ENCODE assay signal across 9 cellular contexts in genomic region chr4:18057821-18058533, GRCh38. TPM values are rescaled to one million over a fixed set of nuclear protein-coding genes. Genes with fewer than 3 reads are reported as not detected.
DNase-seq lines count a peak whose midpoint lies in the region; ATAC-seq and TF ChIP-seq lines count a peak whose summit lies in the region.
"Had no signal": no experiment of that assay in that cellular context is flagged by ENCODE, and none has a peak within 500 bp of the region (broad histone marks: within the 10 kb centered on the region; RNA-seq: fewer than 3 reads in every experiment).

No MANE protein-coding gene starts in this region.

- in situ Hi-C loops in GM13977 (cut with MboI; ENCODE audit: low pct_unique_long_range_greater_than_20kb, low sequenced_read_pairs, unreplicated experiment) = no loop called here

- no peaks in the 10 kb centered on the region for H3K27me3 ChIP-seq in sigmoid colon

- TF ChIP-seq EP300 in sigmoid colon (IDR thresholded peaks at IDR 0.05) = no peak

- intact Hi-C loops in activated T-helper 1 cell treated with anti-CD3 and anti-CD28 coated beads, Interleukin-12 subunit alpha, Interleukin-12 subunit beta, Interleukin-2, Interleukin-4 antibody, amounts not matched to agents 30 ng/mL and 10 ng/mL and 1 ng/mL, durations not matched to agents 14 hours and 24 hours and 36 hours (cut with micrococcal nuclease) = loop anchor here (1.0 to 2.0 kb wide), 3 partner anchors 36 to 721 kb away; partner anchors contain the start of genes DCAF16 and NCAPG
- intact Hi-C loops in Right ventricle myocardium inferior (cut with DNase I) (no loop called here), sigmoid colon (cut with DNase I) (no loop called here)

- peaks cover 19% of the 10 kb centered on the region for H3K4me1 Mint-ChIP-seq in activated T-helper 1 cell treated with anti-CD3 and anti-CD28 coated beads, Interleukin-12 subunit alpha, Interleukin-12 subunit beta, Interleukin-2, Interleukin-4 antibody, amounts not matched to agents 30 ng/mL and 10 ng/mL and 1 ng/mL, durations not matched to agents 14 hours and 24 hours and 36 hours (ENCODE audit: low read depth)

- 75 to 92% methylated on average over 2 of the region's 2 CpGs for WGBS in sigmoid colon, 2 donors

- H3K9me3 ChIP-seq in sigmoid colon = no peaks in the 10 kb centered on the region

- peak; percentile 44 for ATAC-seq in GM19397 (IDR thresholded peaks at IDR 0.05; ENCODE audit: unreplicated experiment)
- ATAC-seq in HG02973 (IDR thresholded peaks at IDR 0.05; ENCODE audit: unreplicated experiment) = peak; percentile 86
- no peak for ATAC-seq in Right ventricle myocardium inferior

- H3K36me3 Mint-ChIP-seq in activated T-helper 1 cell treated with anti-CD3 and anti-CD28 coated beads, Interleukin-12 subunit alpha, Interleukin-12 subunit beta, Interleukin-2, Interleukin-4 antibody, amounts not matched to agents 30 ng/mL and 10 ng/mL and 1 ng/mL, durations not matched to agents 14 hours and 24 hours and 36 hours (ENCODE audit: low read depth) = peaks cover 3% of the 10 kb centered on the region

- H3K27me3 Mint-ChIP-seq in activated T-helper 1 cell treated with anti-CD3 and anti-CD28 coated beads, Interleukin-12 subunit alpha, Interleukin-12 subunit beta, Interleukin-2, Interleukin-4 antibody, amounts not matched to agents 30 ng/mL and 10 ng/mL and 1 ng/mL, durations not matched to agents 14 hours and 24 hours and 36 hours (ENCODE audit: insufficient read depth) = peaks cover 38% of the 10 kb centered on the region

- H3K4me3 ChIP-seq in sigmoid colon = peak overlapping the region in 1 of 4 donors; percentile 7

- no peaks in the 10 kb centered on the region for H3K4me1 ChIP-seq in sigmoid colon

- H3K27ac ChIP-seq in sigmoid colon = no peak overlapping the region

- peak overlapping the region; percentile 2 for H3K4me3 Mint-ChIP-seq in activated T-helper 1 cell treated with anti-CD3 and anti-CD28 coated beads, Interleukin-12 subunit alpha, Interleukin-12 subunit beta, Interleukin-2, Interleukin-4 antibody, amounts not matched to agents 30 ng/mL and 10 ng/mL and 1 ng/mL, durations not matched to agents 14 hours and 24 hours and 36 hours

- H3K36me3 ChIP-seq in sigmoid colon = no peaks in the 10 kb centered on the region

- H3K9me3 Mint-ChIP-seq in activated T-helper 1 cell treated with anti-CD3 and anti-CD28 coated beads, Interleukin-12 subunit alpha, Interleukin-12 subunit beta, Interleukin-2, Interleukin-4 antibody, amounts not matched to agents 30 ng/mL and 10 ng/mL and 1 ng/mL, durations not matched to agents 14 hours and 24 hours and 36 hours = peaks cover 5% of the 10 kb centered on the region

- no peak for TF ChIP-seq POLR2A in sigmoid colon (IDR thresholded peaks at IDR 0.05)

- no peak overlapping the region for H3K27ac Mint-ChIP-seq in activated T-helper 1 cell treated with anti-CD3 and anti-CD28 coated beads, Interleukin-12 subunit alpha, Interleukin-12 subunit beta, Interleukin-2, Interleukin-4 antibody, amounts not matched to agents 30 ng/mL and 10 ng/mL and 1 ng/mL, durations not matched to agents 14 hours and 24 hours and 36 hours

- TF ChIP-seq CTCF in GM13977 (IDR thresholded peaks at IDR 0.05; ENCODE audit: extremely low read depth, insufficient read depth, missing control alignments) = no peak
- TF ChIP-seq CTCF in sigmoid colon (IDR thresholded peaks at IDR 0.05) = no peak

- peak; percentile 19 for DNase-seq in GM13977 (ENCODE audit: low spot score)
- no peak for DNase-seq in activated T-helper 1 cell treated with anti-CD3 and anti-CD28 coated beads, Interleukin-12 subunit alpha, Interleukin-12 subunit beta, Interleukin-2, Interleukin-4 antibody, amounts not matched to agents 30 ng/mL and 10 ng/mL and 1 ng/mL, durations not matched to agents 14 hours and 24 hours and 36 hours (ENCODE audit: low spot score)
- no peak for DNase-seq in LoVo (ENCODE audit: low spot score)
- no peak for DNase-seq in stimulated activated CD4-positive, alpha-beta T cell treated with anti-CD3 and anti-CD28 coated beads, Interleukin-4, amount 100 ng/mL, for 4 hours
- DNase-seq in Right ventricle myocardium inferior (ENCODE audit: missing footprints) = no peak
- DNase-seq in sigmoid colon = no peak
- DNase-seq: NCI-H748 treated with DMSO at 0.1 percent for 48 hours had no signal

RNA-seq across cellular contexts. Expression of gene LCORL, which starts 36.4 kb away (rescaled TPM):
- total RNA-seq in activated T-helper 1 cell treated with anti-CD3 and anti-CD28 coated beads, Interleukin-12 subunit alpha, Interleukin-12 subunit beta, Interleukin-2, Interleukin-4 antibody, amounts not matched to agents 30 ng/mL and 10 ng/mL and 1 ng/mL, durations not matched to agents 14 hours and 24 hours and 36 hours = 8.7 TPM in 2 replicates
- total RNA-seq in Right ventricle myocardium inferior = 8.7 TPM
- total RNA-seq in sigmoid colon = 10 to 100 TPM; 27.5 to 46.0 (median 31.4) TPM
- polyA plus RNA-seq in sigmoid colon = 1 to 10 TPM; 3.2 to 4.2 (median 3.5) TPM
